Comparison of ENCODE assay signal across 8 cellular contexts in the genomic region with DNA sequence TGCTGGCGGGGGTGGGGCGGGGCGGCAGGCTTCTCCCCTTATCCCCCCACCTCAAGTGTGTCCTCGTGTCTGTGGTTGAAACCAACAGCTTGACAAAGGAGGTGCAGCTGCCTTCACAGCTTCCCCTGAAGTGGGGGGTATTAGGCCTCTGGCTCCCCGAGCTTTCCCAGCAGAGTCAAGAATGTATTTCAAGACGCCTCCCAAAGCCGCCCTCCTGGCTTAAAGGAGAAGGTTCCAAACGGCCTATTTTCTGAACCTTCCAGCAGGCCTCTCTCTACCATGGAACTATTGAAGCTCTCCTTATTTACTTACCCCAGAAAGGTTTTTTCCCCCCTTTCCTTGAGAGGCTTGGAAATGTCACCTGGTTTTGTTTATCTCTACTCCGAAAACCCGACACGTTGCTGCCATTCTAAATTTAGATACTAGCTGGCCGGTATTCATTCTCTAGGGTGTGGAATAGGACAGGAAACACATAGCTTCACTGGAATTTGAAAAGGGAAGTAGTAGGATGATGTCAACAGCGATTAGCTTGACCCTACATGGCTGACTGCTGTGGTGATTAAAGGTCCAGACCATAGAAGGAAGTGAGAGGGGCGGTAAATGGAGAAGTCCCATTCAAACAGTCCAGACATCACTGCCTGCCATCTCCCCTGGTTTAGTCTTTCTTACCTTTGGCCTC. TPM values are rescaled to one million over a fixed set of nuclear protein-coding genes. Genes with fewer than 3 reads are reported as not detected.
A peak's percentile ranks its signal among the peaks of the same experiment; 100 is the strongest.
DNase-seq lines count a peak whose midpoint lies in the region; TF ChIP-seq lines count a peak whose summit lies in the region.

No MANE protein-coding gene starts in this region.

- H3K27me3 ChIP-seq in MG63 (no peaks in the 10 kb centered on the region), osteoblast (ENCODE audit: insufficient read depth, low read length) (no peaks in the 10 kb centered on the region)

- TF ChIP-seq CTCF in osteoblast (IDR thresholded peaks at IDR 0.05; ENCODE audit: extremely low read depth, low read depth, low read length): no peak

- peak overlapping the region; percentile 96 for H3K27ac ChIP-seq in osteoblast (ENCODE audit: low read depth, low read length)

- no peaks in the 10 kb centered on the region for H3K9me3 Mint-ChIP-seq in activated T-helper 1 cell treated with anti-CD3 and anti-CD28 coated beads, Interleukin-12 subunit alpha, Interleukin-12 subunit beta, Interleukin-2, Interleukin-4 antibody, amounts not matched to agents 30 ng/mL and 10 ng/mL and 1 ng/mL, durations not matched to agents 14 hours and 24 hours and 36 hours

- H3K9me3 ChIP-seq in MG63: no peaks in the 10 kb centered on the region
- no peaks in the 10 kb centered on the region for H3K9me3 ChIP-seq in osteoblast (ENCODE audit: low read depth, low read length)

- H3K4me3 ChIP-seq in MG63: peak overlapping the region; percentile 37
- H3K4me3 ChIP-seq in osteoblast (ENCODE audit: insufficient read depth, low read length): peak overlapping the region; percentile 65

- peaks cover 30% of the 10 kb centered on the region for H3K4me1 ChIP-seq in osteoblast (ENCODE audit: insufficient read depth, low read length)

- H3K4me2 ChIP-seq in osteoblast (ENCODE audit: insufficient read depth, low read length): peak overlapping the region; percentile 83

- H3K79me2 ChIP-seq in osteoblast (ENCODE audit: insufficient read depth, low read length): peaks cover 44% of the 10 kb centered on the region

- H3K27ac Mint-ChIP-seq in activated T-helper 1 cell treated with anti-CD3 and anti-CD28 coated beads, Interleukin-12 subunit alpha, Interleukin-12 subunit beta, Interleukin-2, Interleukin-4 antibody, amounts not matched to agents 30 ng/mL and 10 ng/mL and 1 ng/mL, durations not matched to agents 14 hours and 24 hours and 36 hours: peak overlapping the region; percentile 86

- intact Hi-C loops in activated T-helper 1 cell treated with anti-CD3 and anti-CD28 coated beads, Interleukin-12 subunit alpha, Interleukin-12 subunit beta, Interleukin-2, Interleukin-4 antibody, amounts not matched to agents 30 ng/mL and 10 ng/mL and 1 ng/mL, durations not matched to agents 14 hours and 24 hours and 36 hours (cut with micrococcal nuclease): loop anchor here (1.0 to 5.0 kb wide), 14 partner anchors 22 to 738 kb away; partner anchors contain the start of genes CREBZF and TMEM126B

- H2AFZ ChIP-seq in osteoblast (ENCODE audit: low read length): peak overlapping the region; percentile 52

- peak overlapping the region; percentile 76 for H3K4me3 Mint-ChIP-seq in activated T-helper 1 cell treated with anti-CD3 and anti-CD28 coated beads, Interleukin-12 subunit alpha, Interleukin-12 subunit beta, Interleukin-2, Interleukin-4 antibody, amounts not matched to agents 30 ng/mL and 10 ng/mL and 1 ng/mL, durations not matched to agents 14 hours and 24 hours and 36 hours

- peaks cover 29% of the 10 kb centered on the region for H3K4me1 Mint-ChIP-seq in activated T-helper 1 cell treated with anti-CD3 and anti-CD28 coated beads, Interleukin-12 subunit alpha, Interleukin-12 subunit beta, Interleukin-2, Interleukin-4 antibody, amounts not matched to agents 30 ng/mL and 10 ng/mL and 1 ng/mL, durations not matched to agents 14 hours and 24 hours and 36 hours (ENCODE audit: low read depth)

- H3K36me3 ChIP-seq in MG63 (peaks cover 8% of the 10 kb centered on the region; the same call in 1 of the 2 replicates), osteoblast (ENCODE audit: insufficient read depth, low read length) (no peaks in the 10 kb centered on the region)

- peak; percentile 65 for DNase-seq in NCI-H510A treated with DMSO at 0.1 percent for 48 hours (lab: John Stamatoyannopoulos, UW)
- DNase-seq in NCI-H510A (lab: John Stamatoyannopoulos, UW): no peak
- peak; percentile 92 for DNase-seq in H4 (ENCODE audit: low spot score)
- peak; percentile 46 for DNase-seq in MG63
- DNase-seq in activated T-helper 1 cell treated with anti-CD3 and anti-CD28 coated beads, Interleukin-12 subunit alpha, Interleukin-12 subunit beta, Interleukin-2, Interleukin-4 antibody, amounts not matched to agents 30 ng/mL and 10 ng/mL and 1 ng/mL, durations not matched to agents 14 hours and 24 hours and 36 hours (ENCODE audit: low spot score): no peak
- DNase-seq in glomerular visceral epithelial cell (ENCODE audit: extremely low spot score): peak; percentile 83
- peak; percentile 89 for DNase-seq in osteoblast (ENCODE audit: insufficient read length, low spot score, missing footprints)
- DNase-seq in NCI-H1436 treated with DMSO at 0.1 percent for 48 hours (lab: John Stamatoyannopoulos, UW): no peak

- peaks cover 34% of the 10 kb centered on the region for H4K20me1 ChIP-seq in osteoblast (ENCODE audit: insufficient read depth, low read length)

- H3K36me3 Mint-ChIP-seq in activated T-helper 1 cell treated with anti-CD3 and anti-CD28 coated beads, Interleukin-12 subunit alpha, Interleukin-12 subunit beta, Interleukin-2, Interleukin-4 antibody, amounts not matched to agents 30 ng/mL and 10 ng/mL and 1 ng/mL, durations not matched to agents 14 hours and 24 hours and 36 hours (ENCODE audit: low read depth): peaks cover 23% of the 10 kb centered on the region

- H3K27me3 Mint-ChIP-seq in activated T-helper 1 cell treated with anti-CD3 and anti-CD28 coated beads, Interleukin-12 subunit alpha, Interleukin-12 subunit beta, Interleukin-2, Interleukin-4 antibody, amounts not matched to agents 30 ng/mL and 10 ng/mL and 1 ng/mL, durations not matched to agents 14 hours and 24 hours and 36 hours (ENCODE audit: insufficient read depth): no peaks in the 10 kb centered on the region

RNA-seq across cellular contexts. Expression of gene PICALM, which starts 0.7 kb away (rescaled TPM):
- total RNA-seq in H4 (2014; rRNA removed; shearing (Covaris generic)): 66.1 and 91.1 TPM in 2 replicates
- 90.0 and 114 TPM in 2 replicates for total RNA-seq in MG63 (2014; rRNA removed; shearing (Covaris generic); ENCODE audit: low replicate concordance)
- 174 and 177 TPM in 2 replicates for total RNA-seq in activated T-helper 1 cell treated with anti-CD3 and anti-CD28 coated beads, Interleukin-12 subunit alpha, Interleukin-12 subunit beta, Interleukin-2, Interleukin-4 antibody, amounts not matched to agents 30 ng/mL and 10 ng/mL and 1 ng/mL, durations not matched to agents 14 hours and 24 hours and 36 hours
- 313 and 324 TPM in 2 replicates for total RNA-seq in osteoblast

Comparison
In these comparisons a context has a peak if more than half of its experiments do, and no peak if none do; other contexts are left out.
1. DNase-seq: peak in NCI-H510A treated with DMSO at 0.1 percent for 48 hours (single experiment), H4 (single experiment), MG63 (single experiment), glomerular visceral epithelial cell (single experiment) and osteoblast (single experiment); none in NCI-H510A (single experiment), activated T-helper 1 cell treated with anti-CD3 and anti-CD28 coated beads, Interleukin-12 subunit alpha, Interleukin-12 subunit beta, Interleukin-2, Interleukin-4 antibody, amounts not matched to agents 30 ng/mL and 10 ng/mL and 1 ng/mL, durations not matched to agents 14 hours and 24 hours and 36 hours (single experiment) and NCI-H1436 treated with DMSO at 0.1 percent for 48 hours (single experiment).